ENCODE assay signal across 1 cellular context in the genomic region with DNA sequence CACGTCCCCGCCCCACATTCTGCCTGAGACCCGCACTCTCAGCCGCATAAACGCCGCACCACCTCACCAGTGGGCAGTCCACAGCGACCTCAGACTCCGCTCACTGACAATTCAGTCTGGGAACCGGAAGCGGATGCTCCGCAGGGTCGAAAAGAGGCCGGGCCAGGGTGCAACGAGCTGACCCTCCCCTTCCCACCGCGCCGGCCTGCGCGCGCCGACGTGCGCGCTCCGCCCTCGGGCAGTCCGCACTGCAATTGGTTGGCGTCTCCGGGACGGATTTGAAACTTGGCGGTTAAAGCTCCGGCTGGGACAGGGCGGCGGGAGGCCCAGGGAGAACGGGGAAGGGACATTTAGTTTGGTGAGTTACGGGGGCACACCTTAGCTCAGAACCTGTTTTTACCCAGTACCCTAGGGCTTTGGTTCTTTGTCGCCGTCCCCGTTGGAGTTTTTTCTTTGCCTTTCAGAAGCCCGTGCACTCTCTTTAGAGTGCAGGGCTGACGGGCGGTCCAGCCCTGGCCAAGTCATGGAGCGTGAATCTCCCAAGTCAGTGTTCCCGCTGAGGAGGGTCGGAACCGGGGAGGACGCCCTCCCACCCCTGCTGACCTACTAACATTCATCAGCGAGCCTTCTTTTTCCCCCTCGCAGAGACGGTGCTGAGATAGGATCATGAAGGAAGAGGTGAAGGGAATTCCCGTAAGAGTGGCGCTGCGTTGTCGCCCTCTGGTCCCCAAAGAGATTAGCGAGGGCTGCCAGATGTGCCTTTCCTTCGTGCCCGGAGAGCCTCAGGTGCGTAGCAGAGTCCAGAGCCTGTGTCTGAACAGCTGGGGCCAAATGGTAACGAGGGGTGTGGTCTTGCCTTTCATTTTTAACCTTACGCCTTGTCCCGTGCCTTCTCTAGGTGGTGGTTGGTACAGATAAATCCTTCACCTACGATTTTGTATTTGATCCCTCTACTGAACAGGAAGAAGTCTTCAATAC.
A peak's percentile ranks its signal among the peaks of the same experiment; 100 is the strongest.
TF ChIP-seq lines count a peak whose summit lies in the region.

A gene with protein sequence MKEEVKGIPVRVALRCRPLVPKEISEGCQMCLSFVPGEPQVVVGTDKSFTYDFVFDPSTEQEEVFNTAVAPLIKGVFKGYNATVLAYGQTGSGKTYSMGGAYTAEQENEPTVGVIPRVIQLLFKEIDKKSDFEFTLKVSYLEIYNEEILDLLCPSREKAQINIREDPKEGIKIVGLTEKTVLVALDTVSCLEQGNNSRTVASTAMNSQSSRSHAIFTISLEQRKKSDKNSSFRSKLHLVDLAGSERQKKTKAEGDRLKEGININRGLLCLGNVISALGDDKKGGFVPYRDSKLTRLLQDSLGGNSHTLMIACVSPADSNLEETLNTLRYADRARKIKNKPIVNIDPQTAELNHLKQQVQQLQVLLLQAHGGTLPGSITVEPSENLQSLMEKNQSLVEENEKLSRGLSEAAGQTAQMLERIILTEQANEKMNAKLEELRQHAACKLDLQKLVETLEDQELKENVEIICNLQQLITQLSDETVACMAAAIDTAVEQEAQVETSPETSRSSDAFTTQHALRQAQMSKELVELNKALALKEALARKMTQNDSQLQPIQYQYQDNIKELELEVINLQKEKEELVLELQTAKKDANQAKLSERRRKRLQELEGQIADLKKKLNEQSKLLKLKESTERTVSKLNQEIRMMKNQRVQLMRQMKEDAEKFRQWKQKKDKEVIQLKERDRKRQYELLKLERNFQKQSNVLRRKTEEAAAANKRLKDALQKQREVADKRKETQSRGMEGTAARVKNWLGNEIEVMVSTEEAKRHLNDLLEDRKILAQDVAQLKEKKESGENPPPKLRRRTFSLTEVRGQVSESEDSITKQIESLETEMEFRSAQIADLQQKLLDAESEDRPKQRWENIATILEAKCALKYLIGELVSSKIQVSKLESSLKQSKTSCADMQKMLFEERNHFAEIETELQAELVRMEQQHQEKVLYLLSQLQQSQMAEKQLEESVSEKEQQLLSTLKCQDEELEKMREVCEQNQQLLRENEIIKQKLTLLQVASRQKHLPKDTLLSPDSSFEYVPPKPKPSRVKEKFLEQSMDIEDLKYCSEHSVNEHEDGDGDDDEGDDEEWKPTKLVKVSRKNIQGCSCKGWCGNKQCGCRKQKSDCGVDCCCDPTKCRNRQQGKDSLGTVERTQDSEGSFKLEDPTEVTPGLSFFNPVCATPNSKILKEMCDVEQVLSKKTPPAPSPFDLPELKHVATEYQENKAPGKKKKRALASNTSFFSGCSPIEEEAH (plus strand): TSS at position 312 of the 978 bp plus-strand sequence. CDS start 355 bp downstream, at position 667.
A gene with protein sequence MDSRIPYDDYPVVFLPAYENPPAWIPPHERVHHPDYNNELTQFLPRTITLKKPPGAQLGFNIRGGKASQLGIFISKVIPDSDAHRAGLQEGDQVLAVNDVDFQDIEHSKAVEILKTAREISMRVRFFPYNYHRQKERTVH (minus strand): TSS at position 135 of the 978 bp plus-strand sequence. CDS start 586 bp downstream, outside the sequence.

TF ChIP-seq in HepG2, 621 proteins besides CTCF, POLR2A, EP300 and RAD21 (continued from another document and continues in another):
- TF ChIP-seq, protein P1, sequence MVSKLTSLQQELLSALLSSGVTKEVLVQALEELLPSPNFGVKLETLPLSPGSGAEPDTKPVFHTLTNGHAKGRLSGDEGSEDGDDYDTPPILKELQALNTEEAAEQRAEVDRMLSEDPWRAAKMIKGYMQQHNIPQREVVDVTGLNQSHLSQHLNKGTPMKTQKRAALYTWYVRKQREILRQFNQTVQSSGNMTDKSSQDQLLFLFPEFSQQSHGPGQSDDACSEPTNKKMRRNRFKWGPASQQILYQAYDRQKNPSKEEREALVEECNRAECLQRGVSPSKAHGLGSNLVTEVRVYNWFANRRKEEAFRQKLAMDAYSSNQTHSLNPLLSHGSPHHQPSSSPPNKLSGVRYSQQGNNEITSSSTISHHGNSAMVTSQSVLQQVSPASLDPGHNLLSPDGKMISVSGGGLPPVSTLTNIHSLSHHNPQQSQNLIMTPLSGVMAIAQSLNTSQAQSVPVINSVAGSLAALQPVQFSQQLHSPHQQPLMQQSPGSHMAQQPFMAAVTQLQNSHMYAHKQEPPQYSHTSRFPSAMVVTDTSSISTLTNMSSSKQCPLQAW (CRISPR knock-in tag; IDR thresholded peaks at IDR 0.05): no peak
- TF ChIP-seq, protein P2, sequence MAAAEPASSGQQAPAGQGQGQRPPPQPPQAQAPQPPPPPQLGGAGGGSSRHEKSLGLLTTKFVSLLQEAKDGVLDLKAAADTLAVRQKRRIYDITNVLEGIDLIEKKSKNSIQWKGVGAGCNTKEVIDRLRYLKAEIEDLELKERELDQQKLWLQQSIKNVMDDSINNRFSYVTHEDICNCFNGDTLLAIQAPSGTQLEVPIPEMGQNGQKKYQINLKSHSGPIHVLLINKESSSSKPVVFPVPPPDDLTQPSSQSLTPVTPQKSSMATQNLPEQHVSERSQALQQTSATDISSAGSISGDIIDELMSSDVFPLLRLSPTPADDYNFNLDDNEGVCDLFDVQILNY (CRISPR knock-in tag; conservative IDR thresholded peaks at IDR 0.05): peak; percentile 75
- TF ChIP-seq, protein P3, sequence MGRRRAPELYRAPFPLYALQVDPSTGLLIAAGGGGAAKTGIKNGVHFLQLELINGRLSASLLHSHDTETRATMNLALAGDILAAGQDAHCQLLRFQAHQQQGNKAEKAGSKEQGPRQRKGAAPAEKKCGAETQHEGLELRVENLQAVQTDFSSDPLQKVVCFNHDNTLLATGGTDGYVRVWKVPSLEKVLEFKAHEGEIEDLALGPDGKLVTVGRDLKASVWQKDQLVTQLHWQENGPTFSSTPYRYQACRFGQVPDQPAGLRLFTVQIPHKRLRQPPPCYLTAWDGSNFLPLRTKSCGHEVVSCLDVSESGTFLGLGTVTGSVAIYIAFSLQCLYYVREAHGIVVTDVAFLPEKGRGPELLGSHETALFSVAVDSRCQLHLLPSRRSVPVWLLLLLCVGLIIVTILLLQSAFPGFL (CRISPR knock-in tag; IDR thresholded peaks at IDR 0.05): no peak
- TF ChIP-seq ZNF761 (CRISPR knock-in tag; conservative IDR thresholded peaks at IDR 0.05) (no peak), PHF21A (CRISPR knock-in tag; IDR thresholded peaks at IDR 0.05) (no peak), EZH2 (conservative IDR thresholded peaks at IDR 0.05; ENCODE audit: low read depth, low read length) (no peak), JUN (CRISPR knock-in tag; IDR thresholded peaks at IDR 0.05) (no peak), HCFC1 (IDR thresholded peaks at IDR 0.05; ENCODE audit: low read depth, low read length) (no peak), KLF15 (CRISPR knock-in tag; IDR thresholded peaks at IDR 0.05; ENCODE audit: borderline replicate concordance) (no peak), AKAP8 (CRISPR knock-in tag; IDR thresholded peaks at IDR 0.05) (no peak), SAFB2 (CRISPR knock-in tag; IDR thresholded peaks at IDR 0.05; ENCODE audit: borderline replicate concordance, low read depth) (no peak), RARA (CRISPR knock-in tag; IDR thresholded peaks at IDR 0.05) (peak; percentile 19; the same call in 1 of the 2 replicates), STAG1 (CRISPR knock-in tag; IDR thresholded peaks at IDR 0.05) (no peak), SRSF4 (IDR thresholded peaks at IDR 0.05; ENCODE audit: low read depth, low read length, poor library complexity, severe bottlenecking) (no peak), ZNF747 (CRISPR knock-in tag; IDR thresholded peaks at IDR 0.05; ENCODE audit: borderline replicate concordance) (no peak; the same call in 1 of the 2 replicates), ZNF274 (CRISPR knock-in tag; IDR thresholded peaks at IDR 0.05) (no peak), ISL2 (CRISPR knock-in tag; IDR thresholded peaks at IDR 0.05) (no peak), ZNF253 (CRISPR knock-in tag; IDR thresholded peaks at IDR 0.05; ENCODE audit: borderline replicate concordance) (no peak), ZNF432 (CRISPR knock-in tag; IDR thresholded peaks at IDR 0.05; ENCODE audit: borderline replicate concordance) (no peak), STAT5B (CRISPR knock-in tag; IDR thresholded peaks at IDR 0.05) (no peak), ZNF7 (CRISPR knock-in tag; IDR thresholded peaks at IDR 0.05) (no peak), IRF2 (CRISPR knock-in tag; IDR thresholded peaks at IDR 0.05) (no peak), MIER3 (CRISPR knock-in tag; IDR thresholded peaks at IDR 0.05; ENCODE audit: borderline replicate concordance) (no peak)
- TF ChIP-seq, protein P4, sequence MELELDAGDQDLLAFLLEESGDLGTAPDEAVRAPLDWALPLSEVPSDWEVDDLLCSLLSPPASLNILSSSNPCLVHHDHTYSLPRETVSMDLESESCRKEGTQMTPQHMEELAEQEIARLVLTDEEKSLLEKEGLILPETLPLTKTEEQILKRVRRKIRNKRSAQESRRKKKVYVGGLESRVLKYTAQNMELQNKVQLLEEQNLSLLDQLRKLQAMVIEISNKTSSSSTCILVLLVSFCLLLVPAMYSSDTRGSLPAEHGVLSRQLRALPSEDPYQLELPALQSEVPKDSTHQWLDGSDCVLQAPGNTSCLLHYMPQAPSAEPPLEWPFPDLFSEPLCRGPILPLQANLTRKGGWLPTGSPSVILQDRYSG (CRISPR knock-in tag; IDR thresholded peaks at IDR 0.05): no peak
- TF ChIP-seq, protein P5, sequence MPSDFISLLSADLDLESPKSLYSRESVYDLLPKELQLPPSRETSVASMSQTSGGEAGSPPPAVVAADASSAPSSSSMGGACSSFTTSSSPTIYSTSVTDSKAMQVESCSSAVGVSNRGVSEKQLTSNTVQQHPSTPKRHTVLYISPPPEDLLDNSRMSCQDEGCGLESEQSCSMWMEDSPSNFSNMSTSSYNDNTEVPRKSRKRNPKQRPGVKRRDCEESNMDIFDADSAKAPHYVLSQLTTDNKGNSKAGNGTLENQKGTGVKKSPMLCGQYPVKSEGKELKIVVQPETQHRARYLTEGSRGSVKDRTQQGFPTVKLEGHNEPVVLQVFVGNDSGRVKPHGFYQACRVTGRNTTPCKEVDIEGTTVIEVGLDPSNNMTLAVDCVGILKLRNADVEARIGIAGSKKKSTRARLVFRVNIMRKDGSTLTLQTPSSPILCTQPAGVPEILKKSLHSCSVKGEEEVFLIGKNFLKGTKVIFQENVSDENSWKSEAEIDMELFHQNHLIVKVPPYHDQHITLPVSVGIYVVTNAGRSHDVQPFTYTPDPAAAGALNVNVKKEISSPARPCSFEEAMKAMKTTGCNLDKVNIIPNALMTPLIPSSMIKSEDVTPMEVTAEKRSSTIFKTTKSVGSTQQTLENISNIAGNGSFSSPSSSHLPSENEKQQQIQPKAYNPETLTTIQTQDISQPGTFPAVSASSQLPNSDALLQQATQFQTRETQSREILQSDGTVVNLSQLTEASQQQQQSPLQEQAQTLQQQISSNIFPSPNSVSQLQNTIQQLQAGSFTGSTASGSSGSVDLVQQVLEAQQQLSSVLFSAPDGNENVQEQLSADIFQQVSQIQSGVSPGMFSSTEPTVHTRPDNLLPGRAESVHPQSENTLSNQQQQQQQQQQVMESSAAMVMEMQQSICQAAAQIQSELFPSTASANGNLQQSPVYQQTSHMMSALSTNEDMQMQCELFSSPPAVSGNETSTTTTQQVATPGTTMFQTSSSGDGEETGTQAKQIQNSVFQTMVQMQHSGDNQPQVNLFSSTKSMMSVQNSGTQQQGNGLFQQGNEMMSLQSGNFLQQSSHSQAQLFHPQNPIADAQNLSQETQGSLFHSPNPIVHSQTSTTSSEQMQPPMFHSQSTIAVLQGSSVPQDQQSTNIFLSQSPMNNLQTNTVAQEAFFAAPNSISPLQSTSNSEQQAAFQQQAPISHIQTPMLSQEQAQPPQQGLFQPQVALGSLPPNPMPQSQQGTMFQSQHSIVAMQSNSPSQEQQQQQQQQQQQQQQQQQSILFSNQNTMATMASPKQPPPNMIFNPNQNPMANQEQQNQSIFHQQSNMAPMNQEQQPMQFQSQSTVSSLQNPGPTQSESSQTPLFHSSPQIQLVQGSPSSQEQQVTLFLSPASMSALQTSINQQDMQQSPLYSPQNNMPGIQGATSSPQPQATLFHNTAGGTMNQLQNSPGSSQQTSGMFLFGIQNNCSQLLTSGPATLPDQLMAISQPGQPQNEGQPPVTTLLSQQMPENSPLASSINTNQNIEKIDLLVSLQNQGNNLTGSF (CRISPR knock-in tag; IDR thresholded peaks at IDR 0.05): no peak
- TF ChIP-seq, protein P6, sequence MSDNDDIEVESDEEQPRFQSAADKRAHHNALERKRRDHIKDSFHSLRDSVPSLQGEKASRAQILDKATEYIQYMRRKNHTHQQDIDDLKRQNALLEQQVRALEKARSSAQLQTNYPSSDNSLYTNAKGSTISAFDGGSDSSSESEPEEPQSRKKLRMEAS (IDR thresholded peaks at IDR 0.05): no peak; the same call in 1 of the 2 replicates
- TF ChIP-seq, protein P7, sequence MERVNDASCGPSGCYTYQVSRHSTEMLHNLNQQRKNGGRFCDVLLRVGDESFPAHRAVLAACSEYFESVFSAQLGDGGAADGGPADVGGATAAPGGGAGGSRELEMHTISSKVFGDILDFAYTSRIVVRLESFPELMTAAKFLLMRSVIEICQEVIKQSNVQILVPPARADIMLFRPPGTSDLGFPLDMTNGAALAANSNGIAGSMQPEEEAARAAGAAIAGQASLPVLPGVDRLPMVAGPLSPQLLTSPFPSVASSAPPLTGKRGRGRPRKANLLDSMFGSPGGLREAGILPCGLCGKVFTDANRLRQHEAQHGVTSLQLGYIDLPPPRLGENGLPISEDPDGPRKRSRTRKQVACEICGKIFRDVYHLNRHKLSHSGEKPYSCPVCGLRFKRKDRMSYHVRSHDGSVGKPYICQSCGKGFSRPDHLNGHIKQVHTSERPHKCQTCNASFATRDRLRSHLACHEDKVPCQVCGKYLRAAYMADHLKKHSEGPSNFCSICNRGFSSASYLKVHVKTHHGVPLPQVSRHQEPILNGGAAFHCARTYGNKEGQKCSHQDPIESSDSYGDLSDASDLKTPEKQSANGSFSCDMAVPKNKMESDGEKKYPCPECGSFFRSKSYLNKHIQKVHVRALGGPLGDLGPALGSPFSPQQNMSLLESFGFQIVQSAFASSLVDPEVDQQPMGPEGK (CRISPR knock-in tag; IDR thresholded peaks at IDR 0.05): no peak
- TF ChIP-seq, protein P8, sequence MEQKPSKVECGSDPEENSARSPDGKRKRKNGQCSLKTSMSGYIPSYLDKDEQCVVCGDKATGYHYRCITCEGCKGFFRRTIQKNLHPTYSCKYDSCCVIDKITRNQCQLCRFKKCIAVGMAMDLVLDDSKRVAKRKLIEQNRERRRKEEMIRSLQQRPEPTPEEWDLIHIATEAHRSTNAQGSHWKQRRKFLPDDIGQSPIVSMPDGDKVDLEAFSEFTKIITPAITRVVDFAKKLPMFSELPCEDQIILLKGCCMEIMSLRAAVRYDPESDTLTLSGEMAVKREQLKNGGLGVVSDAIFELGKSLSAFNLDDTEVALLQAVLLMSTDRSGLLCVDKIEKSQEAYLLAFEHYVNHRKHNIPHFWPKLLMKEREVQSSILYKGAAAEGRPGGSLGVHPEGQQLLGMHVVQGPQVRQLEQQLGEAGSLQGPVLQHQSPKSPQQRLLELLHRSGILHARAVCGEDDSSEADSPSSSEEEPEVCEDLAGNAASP (CRISPR knock-in tag; IDR thresholded peaks at IDR 0.05; ENCODE audit: borderline replicate concordance): no peak
- TF ChIP-seq, protein P9, sequence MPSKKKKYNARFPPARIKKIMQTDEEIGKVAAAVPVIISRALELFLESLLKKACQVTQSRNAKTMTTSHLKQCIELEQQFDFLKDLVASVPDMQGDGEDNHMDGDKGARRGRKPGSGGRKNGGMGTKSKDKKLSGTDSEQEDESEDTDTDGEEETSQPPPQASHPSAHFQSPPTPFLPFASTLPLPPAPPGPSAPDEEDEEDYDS (CRISPR knock-in tag; IDR thresholded peaks at IDR 0.05): peak; percentile 40; the same call in 1 of the 2 replicates
